Comparison of ENCODE assay signal across 22 cellular contexts in the genomic region with DNA sequence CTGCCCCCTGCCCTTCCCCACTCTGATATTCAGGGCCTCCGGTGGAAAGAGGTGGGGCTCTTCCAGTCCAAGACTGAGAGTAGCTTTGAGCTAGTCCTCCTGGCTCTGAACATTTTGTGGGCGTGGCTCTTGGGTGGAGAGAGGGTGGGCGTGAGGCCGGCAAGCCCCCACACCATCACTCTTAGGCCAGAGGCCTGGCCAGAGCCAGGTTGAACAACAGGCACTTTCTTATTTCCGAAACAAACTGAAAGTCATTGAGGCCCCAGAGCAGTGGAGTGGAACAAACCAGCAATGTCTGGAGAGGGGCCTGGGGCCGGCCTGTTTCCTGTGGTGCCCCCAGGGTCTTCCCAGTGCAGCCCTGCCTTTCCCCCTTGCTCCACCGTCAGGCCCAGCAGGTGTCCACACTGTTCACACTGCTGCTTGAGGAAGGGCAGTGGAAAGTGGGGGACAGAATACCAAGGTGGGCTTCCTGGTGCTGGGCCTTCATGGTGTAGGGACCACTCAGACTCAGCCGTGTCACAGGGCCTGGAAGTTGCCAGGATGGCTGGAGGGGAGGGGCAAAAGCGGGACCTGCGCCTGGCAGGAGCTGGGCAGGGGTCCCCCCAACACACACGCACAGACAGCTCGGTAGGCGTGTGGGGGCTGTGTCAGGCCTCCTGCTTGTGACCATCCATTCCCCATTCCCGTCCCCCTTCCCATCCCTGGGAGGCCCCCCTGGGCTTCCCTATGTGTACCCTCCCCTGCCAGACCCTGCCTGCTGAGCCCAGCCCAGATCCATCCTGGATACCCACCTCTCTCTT. TPM values are rescaled to one million over a fixed set of nuclear protein-coding genes. Genes with fewer than 3 reads are reported as not detected.
DNase-seq lines count a peak whose midpoint lies in the region; TF ChIP-seq lines count a peak whose summit lies in the region.
"Had no signal": no experiment of that assay in that cellular context is flagged by ENCODE, and none has a peak within 500 bp of the region (broad histone marks: within the 10 kb centered on the region; RNA-seq: fewer than 3 reads in every experiment).

No MANE protein-coding gene starts in this region.

- H3K4me3 ChIP-seq in BLaER1 treated with 17β-estradiol and CSF1 and Interleukin-3, amounts not matched to agents 10 nM and 100 nM, result peak overlapping the region in 4 of 10 experiments; percentile 15 to 34 (median 20); a peak in 2 of 20 replicates
- peak overlapping the region; percentile 24 for H3K4me3 ChIP-seq in OCI-LY7 (ENCODE audit: low read depth, low read length, poor library complexity, severe bottlenecking)
- H3K4me3 ChIP-seq in fibroblast of villous mesenchyme (ENCODE audit: low read depth, low read length), result peak overlapping the region; percentile 51
- no peak overlapping the region for H3K4me3 ChIP-seq in neuronal stem cell (ENCODE audit: low read length in 2 of 2)
- H3K4me3 ChIP-seq: A549, GM23248, K562 had no signal

- WGBS in neuronal stem cell (ENCODE audit: extremely low coverage in 2 of 2, insufficient read length in 2 of 2, insufficient replicate concordance in 1 of 2), 2 donors, result no CpG with 5 or more reads among the region's 14 CpGs

- no peak overlapping the region for H4K91ac ChIP-seq in neuronal stem cell (ENCODE audit: low read depth, low read length, poor library complexity)

- no peak overlapping the region for H2BK15ac ChIP-seq in neuronal stem cell (ENCODE audit: low read length)

- peak overlapping the region; percentile 19 to 94 (median 89); a peak in 20 of 22 replicates for H3K4me2 ChIP-seq in BLaER1 treated with 17β-estradiol and CSF1 and Interleukin-3, amounts not matched to agents 10 nM and 100 nM
- H3K4me2 ChIP-seq in OCI-LY7 (ENCODE audit: low read length), result peak overlapping the region; percentile 66
- H3K4me2 ChIP-seq in neuronal stem cell (ENCODE audit: insufficient read depth, low read length, poor library complexity, severe bottlenecking), result no peak overlapping the region
- H3K4me2 ChIP-seq: A549 had no signal

- POLR2A ChIA-PET in OCI-LY7 (lab: Charles Lee), result interaction anchor here (0.8 kb wide), 1 partner anchor 13 kb away, joined by 3 read pairs; no protein-coding TSS in a partner anchor

- H3K79me1 ChIP-seq in neuronal stem cell (ENCODE audit: low read depth, low read length), result peaks cover 2% of the 10 kb centered on the region

- H3K4me1 ChIP-seq in BLaER1 treated with 17β-estradiol and CSF1 and Interleukin-3, amounts not matched to agents 10 nM and 100 nM, result peaks cover 19 to 87% (median 77%) of the 10 kb centered on the region in 10 experiments
- H3K4me1 ChIP-seq in OCI-LY7 (ENCODE audit: insufficient read depth, low read length, poor library complexity, severe bottlenecking), result peaks cover 40% of the 10 kb centered on the region
- peaks cover 0 to 20% of the 10 kb centered on the region in 2 donors for H3K4me1 ChIP-seq in neuronal stem cell (ENCODE audit: control insufficient read depth in 2 of 2, insufficient read depth in 1 of 2, low read depth in 1 of 2, low read length in 2 of 2)
- H3K4me1 ChIP-seq: A549 had no signal

- no peaks in the 10 kb centered on the region for H3K9me3 ChIP-seq in BLaER1 treated with 17β-estradiol and CSF1 and Interleukin-3, amounts not matched to agents 10 nM and 100 nM (replicated peaks in 1 of 11)
- no peaks in the 10 kb centered on the region for H3K9me3 ChIP-seq in OCI-LY7 (ENCODE audit: low read length)
- peaks cover 3 to 6% of the 10 kb centered on the region in 2 donors for H3K9me3 ChIP-seq in neuronal stem cell (replicated peaks in 1 of 2; ENCODE audit: control insufficient read depth in 2 of 2, insufficient read depth in 1 of 2, low read depth in 1 of 2, low read length in 2 of 2)
- H3K9me3 ChIP-seq: A549 had no signal

- peaks cover 18 to 66% (median 29%) of the 10 kb centered on the region in 11 experiments; a peak in 21 of 22 replicates for H3K27me3 ChIP-seq in BLaER1 treated with 17β-estradiol and CSF1 and Interleukin-3, amounts not matched to agents 10 nM and 100 nM
- peaks cover 11 to 85% (median 25%) of the 10 kb centered on the region in 3 experiments for H3K27me3 ChIP-seq in neuronal stem cell (ENCODE audit: control insufficient read depth in 3 of 3, insufficient read depth in 3 of 3, low read depth in 1 of 3, low read length in 3 of 3)

- no peak for TF ChIP-seq CTCF in OCI-LY7 (conservative IDR thresholded peaks at IDR 0.05; ENCODE audit: low read length)
- no peak for TF ChIP-seq CTCF in fibroblast of villous mesenchyme (IDR thresholded peaks at IDR 0.05; ENCODE audit: insufficient read depth, low read depth, low read length)

- CTCF ChIA-PET in OCI-LY7 (lab: Charles Lee; ENCODE audit: unreplicated experiment), result interaction anchor here (0.6 to 1.1 kb wide), 2 partner anchors 11 to 538 kb away, joined by 3 read pairs; no protein-coding TSS in a partner anchor

- H2BK120ac ChIP-seq in neuronal stem cell (ENCODE audit: low read depth, low read length), result peak overlapping the region; percentile 22

- no TSS peak for BruUV-seq in OCI-LY7 (replicated peaks; lab: Mats Ljungman, UMichigan)

- H2AFZ ChIP-seq in OCI-LY7 (ENCODE audit: low read length) (peak overlapping the region; percentile 82), neuronal stem cell (ENCODE audit: low read length) (no peak overlapping the region)
- H2AFZ ChIP-seq: GM23248 had no signal

- peak overlapping the region in 5 of 11 experiments; percentile 39 to 68 (median 64); a peak in 8 of 22 replicates for H3K27ac ChIP-seq in BLaER1 treated with 17β-estradiol and CSF1 and Interleukin-3, amounts not matched to agents 10 nM and 100 nM
- H3K27ac ChIP-seq in OCI-LY7 (ENCODE audit: low read depth, low read length, poor library complexity, severe bottlenecking), result peak overlapping the region; percentile 51
- H3K27ac ChIP-seq in neuronal stem cell (replicated peaks; ENCODE audit: low read length), result no peak overlapping the region
- H3K27ac ChIP-seq: A549, GM23248 had no signal

- no peak overlapping the region for H3K4ac ChIP-seq in neuronal stem cell (ENCODE audit: low read length)

- no peak overlapping the region for H3K14ac ChIP-seq in neuronal stem cell (ENCODE audit: low read length)

- H3K79me2 ChIP-seq in OCI-LY7 (ENCODE audit: insufficient read depth, low read depth, low read length), result no peaks in the 10 kb centered on the region

- no peak overlapping the region for H4K8ac ChIP-seq in neuronal stem cell (ENCODE audit: low read depth, low read length)

- H2AK5ac ChIP-seq in neuronal stem cell (ENCODE audit: low read depth, low read length), result peak overlapping the region; percentile 47

- H2BK5ac ChIP-seq in neuronal stem cell (ENCODE audit: low read length), result no peak overlapping the region

- intact Hi-C loops in OCI-LY7 (cut with micrococcal nuclease; ENCODE audit: unreplicated experiment), result loop anchor here (1.0 kb wide), 1 partner anchor 283 kb away; no protein-coding TSS in a partner anchor

- no peak overlapping the region for H3K23ac ChIP-seq in neuronal stem cell (ENCODE audit: low read depth, low read length, poor library complexity)

- H4K20me1 ChIP-seq in BLaER1 treated with 17β-estradiol and CSF1 and Interleukin-3, amounts not matched to agents 10 nM and 100 nM, result peaks cover 0 to 72% (median 36%) of the 10 kb centered on the region in 11 experiments; a peak in 15 of 22 replicates
- no peaks in the 10 kb centered on the region for H4K20me1 ChIP-seq in OCI-LY7 (ENCODE audit: insufficient read depth, low read length)

- no peak overlapping the region for H2BK12ac ChIP-seq in neuronal stem cell (ENCODE audit: low read length)

- peak overlapping the region; percentile 74 for H3K18ac ChIP-seq in neuronal stem cell (ENCODE audit: low read length)

- H3K9ac ChIP-seq in BLaER1 treated with 17β-estradiol and CSF1 and Interleukin-3, amounts not matched to agents 10 nM and 100 nM, result peak overlapping the region in 7 of 11 experiments; percentile 12 to 59 (median 35); a peak in 11 of 22 replicates
- peak overlapping the region; percentile 74 for H3K9ac ChIP-seq in neuronal stem cell (ENCODE audit: low read depth, low read length, poor library complexity)
- H3K9ac ChIP-seq: GM23248 had no signal

- no peaks in the 10 kb centered on the region for H3K9me2 ChIP-seq in OCI-LY7 (ENCODE audit: insufficient read depth, low read length)

- H3K36me3 ChIP-seq in BLaER1 treated with 17β-estradiol and CSF1 and Interleukin-3, amounts not matched to agents 10 nM and 100 nM, result no peaks in the 10 kb centered on the region
- H3K36me3 ChIP-seq in OCI-LY7 (ENCODE audit: insufficient read depth, low read length), result no peaks in the 10 kb centered on the region
- H3K36me3 ChIP-seq in neuronal stem cell (replicated peaks in 1 of 2; ENCODE audit: control insufficient read depth in 2 of 2, insufficient read depth in 2 of 2, low read length in 2 of 2), result no peaks in the 10 kb centered on the region

- DNase-seq in OCI-LY7 (ENCODE audit: low spot score), result peak; percentile 54
- DNase-seq in fibroblast of villous mesenchyme (ENCODE audit: low read depth), result no peak
- no peak for DNase-seq in neuronal stem cell (ENCODE audit: low spot score)
- no peak for DNase-seq in Ammon's horn (ENCODE audit: low spot score)
- no peak for DNase-seq in dermis blood vessel endothelial cell
- DNase-seq in COLO829 (ENCODE audit: low spot score), result no peak
- DNase-seq: DMS79 treated with DMSO at 0.1 percent for 48 hours; GDM1; GM23248; HCEC 1CT; NCI-H1105; NCI-H2081; NCI-H2171 treated with DMSO at 0.1 percent for 48 hours; NCI-H446; NCI-H526 treated with DMSO at 0.1 percent for 48 hours; NK-92 treated with Interleukin-12 subunit alpha and Interleukin-12 subunit beta, amount 100 ng/mL, for 24 hours; OCI-M1; SHP77 had no signal

RNA-seq across cellular contexts. Expression of a gene that starts 2.9 kb away (rescaled TPM):
- total RNA-seq in OCI-LY7 (2014; rRNA removed; shearing (Covaris generic)), result not detected in 2 replicates
- total RNA-seq in OCI-LY7 (2022) (0.21 TPM in 1 of 2 replicates, not detected in the other), fibroblast of villous mesenchyme (2.2 and 6.8 TPM in 2 replicates), dermis blood vessel endothelial cell (0.17 TPM in 1 of 2 replicates, not detected in the other)
- 7.7 TPM for polyA plus RNA-seq in neuronal stem cell (2013, experiment 1 of 2)
- 7.2 TPM for polyA plus RNA-seq in neuronal stem cell (2013, experiment 2 of 2)
- polyA plus RNA-seq: CD14-positive monocyte had no signal

Comparison
In these comparisons a context has a peak if more than half of its experiments do, and no peak if none do; other contexts are left out.
1. H3K4me3 ChIP-seq: peak in OCI-LY7 (single experiment) and fibroblast of villous mesenchyme (single experiment); none in neuronal stem cell (0 of 2).